ENCODE assay signal across 27 cellular contexts in the genomic region with DNA sequence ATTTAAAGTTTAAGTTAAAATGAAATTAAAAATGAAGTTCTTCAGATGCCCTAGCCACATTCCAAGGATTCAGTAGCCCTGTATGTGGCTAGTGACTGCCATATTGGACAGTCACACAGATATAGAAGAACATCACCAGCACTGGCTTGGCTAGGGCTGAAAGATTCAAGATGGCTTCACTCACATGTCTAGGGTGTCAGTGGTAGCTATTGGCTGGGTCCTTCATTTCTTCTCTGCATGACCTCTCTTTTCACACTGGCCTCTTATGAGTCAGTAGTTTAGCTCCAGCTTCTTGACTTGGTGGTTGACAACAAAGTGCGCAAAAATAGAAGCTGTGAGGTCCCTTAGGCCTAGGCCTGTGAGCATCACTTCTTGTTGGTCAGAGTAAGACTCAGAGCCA. TPM values are rescaled to one million over a fixed set of nuclear protein-coding genes. Genes with fewer than 3 reads are reported as not detected.
DNase-seq lines count a peak whose midpoint lies in the region; ATAC-seq and TF ChIP-seq lines count a peak whose summit lies in the region.
"Had no signal": no experiment of that assay in that cellular context is flagged by ENCODE, and none has a peak within 500 bp of the region (broad histone marks: within the 10 kb centered on the region; RNA-seq: fewer than 3 reads in every experiment).

No MANE protein-coding gene starts in this region.

- TF ChIP-seq RAD21 in SK-N-SH (IDR thresholded peaks at IDR 0.05; ENCODE audit: low read length): no peak

- no peaks in the 10 kb centered on the region for H3K9me3 Mint-ChIP-seq in IgD-negative memory B cell
- no peaks in the 10 kb centered on the region for H3K9me3 Mint-ChIP-seq in activated T-helper 17 cell treated with anti-CD3 and anti-CD28 coated beads, Interleukin-2, amount 50 U/mL, for 72 hours
- peaks cover 12% of the 10 kb centered on the region for H3K9me3 Mint-ChIP-seq in mesothelial cell of epicardium
- H3K9me3 Mint-ChIP-seq: HFFc6 had no signal

- H3K27me3 ChIP-seq in SK-N-SH (ENCODE audit: insufficient read depth) (no peaks in the 10 kb centered on the region), osteoblast (ENCODE audit: insufficient read depth, low read length) (no peaks in the 10 kb centered on the region)
- H3K27me3 ChIP-seq: BE2C, Peyer's patch had no signal

- H3K27ac ChIP-seq in SK-N-SH (ENCODE audit: low read depth in 2 of 2, low read length in 1 of 2) (no peak overlapping the region), osteoblast (ENCODE audit: low read depth, low read length) (no peak overlapping the region)
- H3K27ac ChIP-seq: 22Rv1, Peyer's patch had no signal

- no peak for TF ChIP-seq EP300 in SK-N-SH (IDR thresholded peaks at IDR 0.05; ENCODE audit: borderline replicate concordance in 1 of 2, low read depth in 1 of 2, low read length in 1 of 2)

- no peaks in the 10 kb centered on the region for H3K9me3 ChIP-seq in SK-N-SH
- no peaks in the 10 kb centered on the region for H3K9me3 ChIP-seq in osteoblast (ENCODE audit: low read depth, low read length)
- H3K9me3 ChIP-seq: BE2C, HAP-1, Peyer's patch had no signal

- 100% methylated on average over 1 of the region's 1 CpG for WGBS in SK-N-SH (ENCODE audit: low lambda C conversion rate)

- no peak for TF ChIP-seq CTCF in SK-N-SH (IDR thresholded peaks at IDR 0.05)
- no peak for TF ChIP-seq CTCF in osteoblast (IDR thresholded peaks at IDR 0.05; ENCODE audit: extremely low read depth, low read depth, low read length)
- TF ChIP-seq CTCF in mesothelial cell of epicardium (IDR thresholded peaks at IDR 0.05; ENCODE audit: unreplicated experiment): no peak

- peaks cover 8 to 13% of the 10 kb centered on the region in 2 experiments for H3K36me3 ChIP-seq in SK-N-SH (replicated peaks in 1 of 2; ENCODE audit: control insufficient read depth in 1 of 2, insufficient read depth in 2 of 2, low read length in 1 of 2)
- no peaks in the 10 kb centered on the region for H3K36me3 ChIP-seq in osteoblast (ENCODE audit: insufficient read depth, low read length)
- H3K36me3 ChIP-seq: BE2C, HAP-1, Peyer's patch had no signal

- H3K27ac Mint-ChIP-seq in IgD-negative memory B cell (peak overlapping the region in 2 of 3 donors; percentile 26 to 39), mesothelial cell of epicardium (no peak overlapping the region)
- H3K27ac Mint-ChIP-seq in activated T-helper 17 cell treated with anti-CD3 and anti-CD28 coated beads, Interleukin-2, amount 50 U/mL, for 72 hours: peak overlapping the region; percentile 41

- H3K79me2 ChIP-seq in SK-N-SH (ENCODE audit: insufficient read depth): peaks cover 34% of the 10 kb centered on the region
- H3K79me2 ChIP-seq in osteoblast (ENCODE audit: insufficient read depth, low read length): peaks cover 33% of the 10 kb centered on the region

- peaks cover 3% of the 10 kb centered on the region for H3K27me3 Mint-ChIP-seq in IgD-negative memory B cell
- H3K27me3 Mint-ChIP-seq in activated T-helper 17 cell treated with anti-CD3 and anti-CD28 coated beads, Interleukin-2, amount 50 U/mL, for 72 hours: no peaks in the 10 kb centered on the region
- H3K27me3 Mint-ChIP-seq in mesothelial cell of epicardium (ENCODE audit: low read depth): no peaks in the 10 kb centered on the region

- H3K36me3 Mint-ChIP-seq in IgD-negative memory B cell (peaks cover 4% of the 10 kb centered on the region), mesothelial cell of epicardium (no peaks in the 10 kb centered on the region)
- peaks cover 17% of the 10 kb centered on the region for H3K36me3 Mint-ChIP-seq in activated T-helper 17 cell treated with anti-CD3 and anti-CD28 coated beads, Interleukin-2, amount 50 U/mL, for 72 hours (ENCODE audit: low read depth)

- H3K9me2 ChIP-seq in SK-N-SH: no peaks in the 10 kb centered on the region

- no peak overlapping the region for H3K9ac ChIP-seq in SK-N-SH

- POLR2A ChIA-PET in SK-N-SH (lab: Yijun Ruan, JAX): no interaction called here

- peaks cover 25% of the 10 kb centered on the region for H4K20me1 ChIP-seq in SK-N-SH (ENCODE audit: insufficient read depth)
- H4K20me1 ChIP-seq in osteoblast (ENCODE audit: insufficient read depth, low read length): peaks cover 17% of the 10 kb centered on the region

- ATAC-seq in SK-N-SH treated with all-trans-retinoic acid at 6 μM for 48 hours: no peak
- ATAC-seq in activated T-helper 17 cell treated with anti-CD3 and anti-CD28 coated beads, Interleukin-2, amount 50 U/mL, for 72 hours (replicated peaks): no peak

- peaks cover 10% of the 10 kb centered on the region for H3F3A ChIP-seq in SK-N-SH (replicated peaks; ENCODE audit: insufficient read depth)

- H3K4me1 Mint-ChIP-seq in IgD-negative memory B cell (peaks cover 26 to 43% (median 29%) of the 10 kb centered on the region in 3 donors), mesothelial cell of epicardium (peaks cover 23% of the 10 kb centered on the region)
- peaks cover 32% of the 10 kb centered on the region for H3K4me1 Mint-ChIP-seq in activated T-helper 17 cell treated with anti-CD3 and anti-CD28 coated beads, Interleukin-2, amount 50 U/mL, for 72 hours

- H3K4me1 ChIP-seq in SK-N-SH (ENCODE audit: control insufficient read depth in 1 of 2, insufficient read depth in 2 of 2, low read depth in 1 of 2, low read length in 1 of 2) (peaks cover 0 to 25% of the 10 kb centered on the region in 2 experiments; a peak in 3 of 4 replicates), osteoblast (ENCODE audit: insufficient read depth, low read length) (peaks cover 11% of the 10 kb centered on the region)
- H3K4me1 ChIP-seq: BE2C had no signal

- H3K4me3 Mint-ChIP-seq in IgD-negative memory B cell (peak overlapping the region in 1 of 4 donors; percentile 86), mesothelial cell of epicardium (no peak overlapping the region)
- peak overlapping the region; percentile 6 for H3K4me3 Mint-ChIP-seq in activated T-helper 17 cell treated with anti-CD3 and anti-CD28 coated beads, Interleukin-2, amount 50 U/mL, for 72 hours
- H3K4me3 Mint-ChIP-seq: HFFc6 had no signal

- H3K4me3 ChIP-seq in SK-N-SH (ENCODE audit: low read depth in 2 of 2, low read length in 1 of 2): no peak overlapping the region
- no peak overlapping the region for H3K4me3 ChIP-seq in osteoblast (ENCODE audit: insufficient read depth, low read length)
- H3K4me3 ChIP-seq: HAP-1, Peyer's patch had no signal

- H2AFZ ChIP-seq in SK-N-SH (ENCODE audit: low read depth) (peak overlapping the region; percentile 99; the same call in 1 of the 2 replicates), osteoblast (ENCODE audit: low read length) (peak overlapping the region; percentile 26)

- CTCF ChIA-PET in SK-N-SH (lab: Yijun Ruan, JAX): interaction anchor here (0.8 to 1.8 kb wide), 5 partner anchors 10 to 124 kb away, joined by 3 to 6 read pairs (median 3); no protein-coding TSS in a partner anchor

- DNase-seq in SK-N-SH (no peak), osteoblast (ENCODE audit: insufficient read length, low spot score, missing footprints) (no peak), mesothelial cell of epicardium (ENCODE audit: low spot score in 2 of 2, unreplicated experiment in 2 of 2) (no peak), cerebellar cortex (ENCODE audit: low spot score) (no peak), C1 segment of cervical spinal cord (lab: John Stamatoyannopoulos, UW) (no peak)
- DNase-seq: BE2C, GOT3, HFFc6, IMR-90, NCI-H1092 treated with DMSO at 0.1 percent for 48 hours, NCI-H146, NCI-H1930, NCI-H2107, NCI-H2227 treated with DMSO at 0.1 percent for 48 hours, NCI-H526 treated with DMSO at 0.1 percent for 48 hours, Peyer's patch, SHP77 treated with DMSO at 0.1 percent for 48 hours, SW 1271 had no signal

- no peak overlapping the region for H3K4me2 ChIP-seq in SK-N-SH
- no peak overlapping the region for H3K4me2 ChIP-seq in osteoblast (ENCODE audit: insufficient read depth, low read length)

TF ChIP-seq in SK-N-SH, 30 proteins besides CTCF, POLR2A, EP300 and RAD21:
- no peak for TF ChIP-seq FOSL2 (IDR thresholded peaks at IDR 0.05; ENCODE audit: borderline replicate concordance, low read depth)
- no peak for TF ChIP-seq YY1 (IDR thresholded peaks at IDR 0.05; ENCODE audit: low read depth)
- TF ChIP-seq ELF1 (IDR thresholded peaks at IDR 0.05): no peak
- TF ChIP-seq GABPA (IDR thresholded peaks at IDR 0.05; ENCODE audit: low read depth): no peak
- no peak for TF ChIP-seq JUND (IDR thresholded peaks at IDR 0.05)
- TF ChIP-seq GATA2 (CRISPR knock-in tag; IDR thresholded peaks at IDR 0.05): no peak
- no peak for TF ChIP-seq RXRA (IDR thresholded peaks at IDR 0.05; ENCODE audit: borderline replicate concordance, low read depth)
- no peak for TF ChIP-seq CHD2 (IDR thresholded peaks at IDR 0.05; ENCODE audit: low read length, partially characterized antibody)
- TF ChIP-seq RCOR1 (IDR thresholded peaks at IDR 0.05; ENCODE audit: low read length): no peak

TF ChIP-seq in SK-N-SH treated with all-trans-retinoic acid at 6 μM for 48 hours, 23 proteins besides CTCF, POLR2A, EP300 and RAD21 (continues in another document):
- TF ChIP-seq ZC3H10 (CRISPR knock-in tag; IDR thresholded peaks at IDR 0.05) (no peak), ZFP3 (CRISPR knock-in tag; IDR thresholded peaks at IDR 0.05) (no peak), TCF4 (CRISPR knock-in tag; IDR thresholded peaks at IDR 0.05; ENCODE audit: borderline replicate concordance) (no peak), CSDC2 (CRISPR knock-in tag; IDR thresholded peaks at IDR 0.05) (no peak)

RNA-seq across cellular contexts. Expression of a gene that starts 1.7 kb away (rescaled TPM):
- polyA plus RNA-seq in SK-N-SH (2012; rRNA removed): 44.3 and 48.7 TPM in 2 replicates
- 49.0 and 49.4 TPM in 2 replicates for polyA plus RNA-seq in SK-N-SH (2012; cell fraction: cytosol; rRNA removed)
- polyA plus RNA-seq in SK-N-SH (2012; cell fraction: nucleus; rRNA removed): 58.3 and 107 TPM in 2 replicates
- 90.9 TPM for polyA plus RNA-seq in IgD-negative memory B cell
- total RNA-seq in activated T-helper 17 cell treated with anti-CD3 and anti-CD28 coated beads, Interleukin-2, amount 50 U/mL, for 72 hours: 100 to 1,000 TPM; 122 to 146 TPM
- total RNA-seq in osteoblast: 80.3 and 96.1 TPM in 2 replicates
- 91.4 to 94.2 TPM (median 92.8 TPM) in 3 replicates for total RNA-seq in mesothelial cell of epicardium

RNA-seq across cellular contexts. Expression of a gene that starts 18.4 kb away (rescaled TPM):
- polyA plus RNA-seq in SK-N-SH (2012; rRNA removed): not detected in 2 replicates
- 0.04 TPM in 1 of 2 replicates, not detected in the other for polyA plus RNA-seq in SK-N-SH (2012; cell fraction: cytosol; rRNA removed)
- polyA plus RNA-seq in SK-N-SH (2012; cell fraction: nucleus; rRNA removed): 0.23 TPM in 1 of 2 replicates, not detected in the other
- not detected for polyA plus RNA-seq in IgD-negative memory B cell
- under 1 TPM; 0.30 to 0.53 TPM for total RNA-seq in activated T-helper 17 cell treated with anti-CD3 and anti-CD28 coated beads, Interleukin-2, amount 50 U/mL, for 72 hours
- total RNA-seq in osteoblast: 0.72 TPM in 1 of 2 replicates, not detected in the other
- total RNA-seq in mesothelial cell of epicardium: 1.0 to 1.6 TPM (median 1.1 TPM) in 3 replicates
- total RNA-seq: Daoy, G401, HFFc6, IMR-90, M059J, NCI-H460 had no signal
- polyA plus RNA-seq: IMR-90 had no signal
